In genomic region chr20:41329435-41330342, GRCh38 we compare ENCODE assay signal across 8 cellular contexts. TPM values are rescaled to one million over a fixed set of nuclear protein-coding genes. Genes with fewer than 3 reads are reported as not detected.
A peak's percentile ranks its signal among the peaks of the same experiment; 100 is the strongest.
DNase-seq lines count a peak whose midpoint lies in the region; ATAC-seq and TF ChIP-seq lines count a peak whose summit lies in the region.

No MANE protein-coding gene starts in this region.

- H4K91ac ChIP-seq in IMR-90 (ENCODE audit: insufficient read depth, low read depth, low read length), result peak overlapping the region; percentile 97

- intact Hi-C loops in IMR-90 (cut with micrococcal nuclease), result loop anchor here (1.0 to 5.0 kb wide), 2 partner anchors 12 to 192 kb away; partner anchors contain the start of genes PLCG1 and ZHX3

- BruUV-seq in IMR-90 (replicated peaks; lab: Mats Ljungman, UMichigan), result no TSS peak

- H3K27me3 ChIP-seq in IMR-90 (ENCODE audit: control insufficient read depth, insufficient read depth, low read length), result no peaks in the 10 kb centered on the region
- H3K27me3 ChIP-seq in mucosa of rectum (ENCODE audit: control insufficient read depth in 2 of 2, insufficient read depth in 2 of 2, low read length in 2 of 2), result no peaks in the 10 kb centered on the region

- peak overlapping the region; percentile 97 for H2BK20ac ChIP-seq in IMR-90 (ENCODE audit: low read depth, low read length)

- H3K9me3 Mint-ChIP-seq in stimulated activated effector memory CD8-positive, alpha-beta T cell treated with anti-CD3 and anti-CD28 coated beads, Interleukin-12 subunit alpha, Interleukin-12 subunit beta, amount 100 ng/mL, for 72 hours, result no peaks in the 10 kb centered on the region

- WGBS in IMR-90 (ENCODE audit: extremely low coverage in 2 of 2, insufficient read length in 1 of 2), 2 experiments, result 0% methylated on average over 1 of the region's 14 CpGs; no CpG with 5 or more reads in 1 of the 2 experiments

- in situ Hi-C loops in IMR-90 (cut with MboI; ENCODE audit: low sequenced_read_pairs), result loop anchor here (5.0 kb wide), 1 partner anchor 97 kb away; no protein-coding TSS in a partner anchor

- H3K79me1 ChIP-seq in IMR-90 (ENCODE audit: low read depth in 1 of 2, low read length in 2 of 2), result peaks cover 0 to 12% of the 10 kb centered on the region in 2 experiments; a peak in 1 of 4 replicates

- TF ChIP-seq CTCF in IMR-90 (conservative IDR thresholded peaks at IDR 0.05; ENCODE audit: low read depth, low read length), result no peak

- TF ChIP-seq POLR2A in IMR-90 (IDR thresholded peaks at IDR 0.05; ENCODE audit: low read depth, low read length), result peak; percentile 72; the same call in 1 of the 2 replicates

- peak overlapping the region; percentile 96 for H2AK9ac ChIP-seq in IMR-90 (replicated peaks; ENCODE audit: low read depth, low read length, poor library complexity)

- H3K4me1 ChIP-seq in IMR-90 (ENCODE audit: control insufficient read depth, insufficient read depth, low read length) (peaks cover 21% of the 10 kb centered on the region), mucosa of rectum (ENCODE audit: control insufficient read depth in 2 of 2, insufficient read depth in 2 of 2, low read length in 2 of 2) (no peaks in the 10 kb centered on the region)

- peak overlapping the region; percentile 93 for H2BK5ac ChIP-seq in IMR-90 (ENCODE audit: low read depth, low read length, poor library complexity, severe bottlenecking)

- H3K27ac Mint-ChIP-seq in stimulated activated effector memory CD8-positive, alpha-beta T cell treated with anti-CD3 and anti-CD28 coated beads, Interleukin-12 subunit alpha, Interleukin-12 subunit beta, amount 100 ng/mL, for 72 hours, result peak overlapping the region; percentile 75

- peak overlapping the region; percentile 94 for H4K5ac ChIP-seq in IMR-90 (ENCODE audit: low read depth, low read length)

- peak overlapping the region; percentile 97 for H3K14ac ChIP-seq in IMR-90 (replicated peaks; ENCODE audit: low read depth, low read length)

- H4K8ac ChIP-seq in IMR-90 (ENCODE audit: low read depth in 2 of 2, low read length in 2 of 2), result peak overlapping the region; percentile 86 to 98

- peak overlapping the region; percentile 92 for H2AK5ac ChIP-seq in IMR-90 (ENCODE audit: low read depth, low read length)

- peak overlapping the region; percentile 49 for H3K4me2 ChIP-seq in IMR-90 (ENCODE audit: low read depth, low read length)

- peak overlapping the region; percentile 95 for H3K56ac ChIP-seq in IMR-90 (ENCODE audit: extremely low read depth, insufficient read depth, low read length)

- DNase-seq in IMR-90 (peak; percentile 99), dermis blood vessel endothelial cell (peak; percentile 96), OCI-M2 (lab: John Stamatoyannopoulos, UW; ENCODE audit: unreplicated experiment) (no peak)
- DNase-seq in activated CD4-positive, alpha-beta T cell treated with anti-CD3 and anti-CD28 coated beads, Interleukin-2, amount 50 U/mL, for 1 hour, result peak; percentile 45
- DNase-seq in stimulated activated effector memory CD8-positive, alpha-beta T cell treated with anti-CD3 and anti-CD28 coated beads, Interleukin-12 subunit alpha, Interleukin-12 subunit beta, amount 100 ng/mL, for 72 hours (ENCODE audit: low spot score in 2 of 2), result peak; percentile 29 to 62

- peak overlapping the region; percentile 95 for H2BK15ac ChIP-seq in IMR-90 (ENCODE audit: low read depth, low read length)

- H3K4me1 Mint-ChIP-seq in stimulated activated effector memory CD8-positive, alpha-beta T cell treated with anti-CD3 and anti-CD28 coated beads, Interleukin-12 subunit alpha, Interleukin-12 subunit beta, amount 100 ng/mL, for 72 hours, result peaks cover 15% of the 10 kb centered on the region

- POLR2A ChIA-PET in IMR-90 (lab: Charles Lee; ENCODE audit: unreplicated experiment), result interaction anchor here (0.6 kb wide), 2 partner anchors 12 to 136 kb away, joined by 3 to 4 read pairs; partner anchors contain the start of gene ZHX3

- dilution Hi-C loops in IMR-90 (cut with HindIII; ENCODE audit: low sequenced_read_pairs, unreplicated experiment), result no loop called here

- peaks cover 10% of the 10 kb centered on the region for H3K9me1 ChIP-seq in IMR-90 (ENCODE audit: insufficient read depth, low read length)

- peak overlapping the region; percentile 97 for H3K23ac ChIP-seq in IMR-90 (ENCODE audit: low read depth, low read length)

- H3K4ac ChIP-seq in IMR-90 (ENCODE audit: low read depth, low read length), result peak overlapping the region; percentile 99

- H3K27ac ChIP-seq in IMR-90 (ENCODE audit: insufficient read depth, low read length), result peak overlapping the region; percentile 91
- peak overlapping the region; percentile 39 to 63 for H3K27ac ChIP-seq in mucosa of rectum (ENCODE audit: low read depth in 2 of 2, low read length in 2 of 2)

- H3K36me3 ChIP-seq in IMR-90 (ENCODE audit: control insufficient read depth, insufficient read depth, low read length) (no peaks in the 10 kb centered on the region), mucosa of rectum (ENCODE audit: control insufficient read depth in 2 of 2, insufficient read depth in 2 of 2, low read length in 2 of 2) (no peaks in the 10 kb centered on the region)

- ATAC-seq in GM19023 (IDR thresholded peaks at IDR 0.05; ENCODE audit: unreplicated experiment), result peak; percentile 73
- ATAC-seq in IMR-90 (ENCODE audit: low read depth), result peak; percentile 92
- peak; percentile 100 for ATAC-seq in stimulated activated effector memory CD8-positive, alpha-beta T cell treated with anti-CD3 and anti-CD28 coated beads, Interleukin-12 subunit alpha, Interleukin-12 subunit beta, amount 100 ng/mL, for 72 hours
- no peak for ATAC-seq in GM18873 (IDR thresholded peaks at IDR 0.05; ENCODE audit: low FRiP score, unreplicated experiment)

- H3K9me3 ChIP-seq in IMR-90 (ENCODE audit: control insufficient read depth, insufficient read depth, low read length) (no peaks in the 10 kb centered on the region), mucosa of rectum (ENCODE audit: control insufficient read depth in 2 of 2, low read length in 2 of 2) (no peaks in the 10 kb centered on the region)

- H3K9ac ChIP-seq in IMR-90 (ENCODE audit: low read depth, low read length), result peak overlapping the region; percentile 61
- no peak overlapping the region for H3K9ac ChIP-seq in mucosa of rectum (ENCODE audit: low read depth in 1 of 2, low read length in 2 of 2)

- no peaks in the 10 kb centered on the region for H3K36me3 Mint-ChIP-seq in stimulated activated effector memory CD8-positive, alpha-beta T cell treated with anti-CD3 and anti-CD28 coated beads, Interleukin-12 subunit alpha, Interleukin-12 subunit beta, amount 100 ng/mL, for 72 hours

- H3K4me3 Mint-ChIP-seq in stimulated activated effector memory CD8-positive, alpha-beta T cell treated with anti-CD3 and anti-CD28 coated beads, Interleukin-12 subunit alpha, Interleukin-12 subunit beta, amount 100 ng/mL, for 72 hours, result peak overlapping the region; percentile 9

- peak overlapping the region; percentile 80 for H2AFZ ChIP-seq in IMR-90 (replicated peaks; ENCODE audit: low read length, poor library complexity)

- CTCF ChIA-PET in IMR-90 (lab: Yijun Ruan, JAX), result interaction anchor here (0.7 kb wide), 1 partner anchor 176 kb away, joined by 3 read pairs; no protein-coding TSS in a partner anchor

- peak; percentile 37; the same call in 1 of the 2 replicates for TF ChIP-seq RAD21 in IMR-90 (IDR thresholded peaks at IDR 0.05; ENCODE audit: low read length)

- peak overlapping the region; percentile 99 for H2BK120ac ChIP-seq in IMR-90 (ENCODE audit: low read depth, low read length)

- no peaks in the 10 kb centered on the region for H4K20me1 ChIP-seq in IMR-90 (ENCODE audit: insufficient read depth, low read length)

- H3K4me3 ChIP-seq in IMR-90 (ENCODE audit: insufficient read depth, low read depth, low read length) (no peak overlapping the region), mucosa of rectum (ENCODE audit: low read length in 2 of 2) (no peak overlapping the region)

- peak overlapping the region; percentile 86 for H3K18ac ChIP-seq in IMR-90 (ENCODE audit: low read depth, low read length)

TF ChIP-seq in IMR-90, 13 proteins besides CTCF, POLR2A, EP300 and RAD21 (continues in another document):
- TF ChIP-seq RFX5 (IDR thresholded peaks at IDR 0.05; ENCODE audit: low read depth, low read length), result no peak
- no peak for TF ChIP-seq RCOR1 (IDR thresholded peaks at IDR 0.05; ENCODE audit: insufficient replicate concordance, low read length)
- TF ChIP-seq MAZ (IDR thresholded peaks at IDR 0.05; ENCODE audit: borderline replicate concordance, low read depth, low read length), result no peak
- TF ChIP-seq USF2 (IDR thresholded peaks at IDR 0.05; ENCODE audit: low read depth, low read length), result peak; percentile 90
- TF ChIP-seq MXI1 (IDR thresholded peaks at IDR 0.05; ENCODE audit: borderline replicate concordance, low read depth, low read length), result peak; percentile 94
- no peak; the same call in 1 of the 2 replicates for TF ChIP-seq SMC3 (IDR thresholded peaks at IDR 0.05; ENCODE audit: low read depth, low read length)
- peak; percentile 47; the same call in 1 of the 2 replicates for TF ChIP-seq MAFK (IDR thresholded peaks at IDR 0.05; ENCODE audit: low read depth, low read length)
- peak; percentile 5; the same call in 1 of the 2 replicates for TF ChIP-seq CEBPB (IDR thresholded peaks at IDR 0.05; ENCODE audit: low read depth, low read length)
- TF ChIP-seq FOS (IDR thresholded peaks at IDR 0.05; ENCODE audit: low read depth, low read length), result peak; percentile 76

RNA-seq across cellular contexts. Expression of gene LPIN3, which starts 10.9 kb away (rescaled TPM):
- total RNA-seq in IMR-90 (2012; rRNA removed) (1.7 and 2.3 TPM in 2 replicates), dermis blood vessel endothelial cell (1.0 and 1.5 TPM in 2 replicates)
- 6.1 and 8.3 TPM in 2 replicates for polyA plus RNA-seq in IMR-90 (2012; rRNA removed)
- 1.7 and 3.0 TPM in 2 replicates for polyA plus RNA-seq in IMR-90 (2012; cell fraction: cytosol; rRNA removed)
- polyA plus RNA-seq in IMR-90 (2012; cell fraction: nucleus; rRNA removed; ENCODE audit: low replicate concordance), result 52.7 and 87.4 TPM in 2 replicates

RNA-seq across cellular contexts. Expression of gene ZHX3, which starts 12.2 kb away (rescaled TPM):
- 28.0 and 28.3 TPM in 2 replicates for total RNA-seq in IMR-90 (2012; rRNA removed)
- polyA plus RNA-seq in IMR-90 (2012; rRNA removed), result 22.0 and 25.0 TPM in 2 replicates
- 11.2 and 16.4 TPM in 2 replicates for polyA plus RNA-seq in IMR-90 (2012; cell fraction: cytosol; rRNA removed)
- polyA plus RNA-seq in IMR-90 (2012; cell fraction: nucleus; rRNA removed; ENCODE audit: low replicate concordance), result 13.8 and 21.1 TPM in 2 replicates
- 10.6 and 12.1 TPM in 2 replicates for total RNA-seq in dermis blood vessel endothelial cell

RNA-seq across cellular contexts. Expression of gene EMILIN3, which starts 36.9 kb away (rescaled TPM):
- total RNA-seq in IMR-90 (2012; rRNA removed) (under 0.01 TPM in 2 replicates), dermis blood vessel endothelial cell (under 0.01 and 0.09 TPM in 2 replicates)
- 0.07 and 0.16 TPM in 2 replicates for polyA plus RNA-seq in IMR-90 (2012; rRNA removed)
- polyA plus RNA-seq in IMR-90 (2012; cell fraction: cytosol; rRNA removed), result 0.04 and 0.15 TPM in 2 replicates
- 0.02 and 0.10 TPM in 2 replicates for polyA plus RNA-seq in IMR-90 (2012; cell fraction: nucleus; rRNA removed; ENCODE audit: low replicate concordance)
